ENCODE assay signal across 17 cellular contexts in the genomic region with DNA sequence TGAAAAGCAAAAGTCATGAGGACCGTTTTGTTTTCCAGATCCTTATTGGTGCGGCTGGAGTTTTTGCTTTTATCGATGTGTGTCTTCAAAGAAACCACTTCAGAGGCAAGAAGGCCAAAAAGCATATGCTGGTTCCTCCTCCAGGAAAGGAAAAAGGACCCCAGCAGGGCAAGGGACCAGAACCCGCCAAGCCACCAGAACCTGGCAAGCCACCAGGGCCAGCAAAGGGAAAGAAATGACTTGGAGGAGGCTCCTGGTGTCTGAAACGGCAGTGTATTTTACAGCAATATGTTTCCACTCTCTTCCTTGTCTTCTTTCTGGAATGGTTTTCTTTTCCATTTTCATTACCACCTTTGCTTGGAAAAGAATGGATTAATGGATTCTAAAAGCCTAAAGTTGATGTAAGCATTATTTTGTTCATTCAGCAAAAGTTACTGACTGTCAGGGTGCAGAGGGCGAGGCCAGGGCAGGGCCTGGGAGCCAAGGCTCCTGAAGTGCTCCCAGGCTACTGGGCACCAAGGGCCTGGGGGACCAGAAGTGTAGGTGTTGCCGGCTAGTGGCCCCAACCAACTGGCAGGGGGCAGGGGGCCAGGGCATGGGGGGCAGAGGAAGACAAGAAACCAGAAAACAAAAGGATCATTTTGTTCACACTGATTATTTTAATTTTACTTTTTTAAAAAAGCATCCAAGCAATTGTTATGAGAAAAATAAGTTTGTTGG. TPM values are rescaled to one million over a fixed set of nuclear protein-coding genes. Genes with fewer than 3 reads are reported as not detected.
A peak's percentile ranks its signal among the peaks of the same experiment; 100 is the strongest.
DNase-seq lines count a peak whose midpoint lies in the region; ATAC-seq and TF ChIP-seq lines count a peak whose summit lies in the region.
"Had no signal": no experiment of that assay in that cellular context is flagged by ENCODE, and none has a peak within 500 bp of the region (broad histone marks: within the 10 kb centered on the region; RNA-seq: fewer than 3 reads in every experiment).

No MANE protein-coding gene starts in this region.

- no peaks in the 10 kb centered on the region for H3K27me3 Mint-ChIP-seq in activated CD4-positive, alpha-beta T cell treated with anti-CD3 and anti-CD28 coated beads, Interleukin-2, amount 10 ng/mL, durations not matched to agents 7 days and 5 days
- H3K27me3 Mint-ChIP-seq in activated naive CD8-positive, alpha-beta T cell treated with anti-CD3 and anti-CD28 coated beads for 36 hours = peaks cover 6% of the 10 kb centered on the region
- peaks cover 0 to 2% of the 10 kb centered on the region in 2 donors for H3K27me3 Mint-ChIP-seq in natural killer cell (ENCODE audit: low read depth in 2 of 2)

- H3K9me3 Mint-ChIP-seq in activated CD4-positive, alpha-beta T cell treated with anti-CD3 and anti-CD28 coated beads, Interleukin-2, amount 10 ng/mL, durations not matched to agents 7 days and 5 days = no peaks in the 10 kb centered on the region
- H3K9me3 Mint-ChIP-seq in activated naive CD8-positive, alpha-beta T cell treated with anti-CD3 and anti-CD28 coated beads for 36 hours = no peaks in the 10 kb centered on the region
- H3K9me3 Mint-ChIP-seq in natural killer cell = no peaks in the 10 kb centered on the region

- H3K27ac Mint-ChIP-seq in activated CD4-positive, alpha-beta T cell treated with anti-CD3 and anti-CD28 coated beads, Interleukin-2, amount 10 ng/mL, durations not matched to agents 7 days and 5 days = peak overlapping the region; percentile 36
- H3K27ac Mint-ChIP-seq in activated naive CD8-positive, alpha-beta T cell treated with anti-CD3 and anti-CD28 coated beads for 36 hours = no peak overlapping the region
- H3K27ac Mint-ChIP-seq in natural killer cell = no peak overlapping the region

- H3K9me3 ChIP-seq in neutrophil (no peaks in the 10 kb centered on the region), sigmoid colon (no peaks in the 10 kb centered on the region)
- H3K9me3 ChIP-seq: pancreas had no signal

- H3K4me3 ChIP-seq in neutrophil (ENCODE audit: low read depth in 1 of 2, low read length in 1 of 2) = peak overlapping the region; percentile 69 to 79
- H3K4me3 ChIP-seq in sigmoid colon = no peak overlapping the region
- H3K4me3 ChIP-seq: pancreas had no signal

- H3K27me3 ChIP-seq in neutrophil (no peaks in the 10 kb centered on the region), sigmoid colon (no peaks in the 10 kb centered on the region)
- H3K27me3 ChIP-seq: pancreas had no signal

- H3K4me1 Mint-ChIP-seq in activated CD4-positive, alpha-beta T cell treated with anti-CD3 and anti-CD28 coated beads, Interleukin-2, amount 10 ng/mL, durations not matched to agents 7 days and 5 days = peaks cover 53% of the 10 kb centered on the region
- H3K4me1 Mint-ChIP-seq in activated naive CD8-positive, alpha-beta T cell treated with anti-CD3 and anti-CD28 coated beads for 36 hours = peaks cover 33% of the 10 kb centered on the region
- peaks cover 16 to 17% of the 10 kb centered on the region in 2 donors for H3K4me1 Mint-ChIP-seq in natural killer cell

- intact Hi-C loops in natural killer cell (cut with micrococcal nuclease) = loop anchor here (5.0 kb wide), 1 partner anchor 71 kb away; no protein-coding TSS in a partner anchor
- intact Hi-C loops in sigmoid colon (cut with DNase I) = no loop called here

- TF ChIP-seq CTCF in neutrophil (IDR thresholded peaks at IDR 0.05) (no peak), natural killer cell (IDR thresholded peaks at IDR 0.05) (no peak), sigmoid colon (IDR thresholded peaks at IDR 0.05) (no peak)

- no peak for DNase-seq in activated CD4-positive, alpha-beta T cell treated with anti-CD3 and anti-CD28 coated beads, Interleukin-2, amount 10 ng/mL, durations not matched to agents 7 days and 5 days
- no peak for DNase-seq in activated CD4-positive, alpha-beta T cell treated with anti-CD3 and anti-CD28 coated beads for 4 hours
- DNase-seq in activated naive CD8-positive, alpha-beta T cell treated with anti-CD3 and anti-CD28 coated beads for 36 hours = no peak
- DNase-seq in natural killer cell = no peak
- DNase-seq in sigmoid colon = no peak
- DNase-seq: activated CD4-positive, alpha-beta T cell treated with anti-CD3 and anti-CD28 coated beads, Interleukin-2, amount 50 U/mL, for 1 hour; activated gamma-delta T cell; effector CD4-positive, alpha-beta T cell; foreskin melanocyte; NCI-H2029 treated with DMSO at 0.1 percent for 48 hours; NCI-H774; pancreas; stimulated activated CD4-positive, alpha-beta T cell treated with anti-CD3 and anti-CD28 coated beads, Interleukin-12 subunit alpha, Interleukin-12 subunit beta, amount 100 ng/mL, for 4 hours had no signal

- no peak for TF ChIP-seq POLR2A in sigmoid colon (IDR thresholded peaks at IDR 0.05)

- CTCF ChIA-PET in activated CD4-positive, alpha-beta T cell treated with anti-CD3 and anti-CD28 coated beads, Interleukin-2, amount 10 ng/mL, durations not matched to agents 7 days and 5 days (lab: Charles Lee) = interaction anchor here (1.3 kb wide), 2 partner anchors 11 to 63 kb away, joined by 4 to 7 read pairs; no protein-coding TSS in a partner anchor

- TF ChIP-seq EP300 in sigmoid colon (IDR thresholded peaks at IDR 0.05) = no peak

- no peak for ATAC-seq in natural killer cell
- ATAC-seq: pancreas had no signal

- H3K27ac ChIP-seq in neutrophil (peak overlapping the region; percentile 90), sigmoid colon (peak overlapping the region in 1 of 4 donors; percentile 34)
- H3K27ac ChIP-seq: pancreas had no signal

- no peak overlapping the region for H3K4me3 Mint-ChIP-seq in activated CD4-positive, alpha-beta T cell treated with anti-CD3 and anti-CD28 coated beads, Interleukin-2, amount 10 ng/mL, durations not matched to agents 7 days and 5 days
- H3K4me3 Mint-ChIP-seq in activated naive CD8-positive, alpha-beta T cell treated with anti-CD3 and anti-CD28 coated beads for 36 hours = peak overlapping the region; percentile 62
- no peak overlapping the region for H3K4me3 Mint-ChIP-seq in natural killer cell

- H3K36me3 ChIP-seq in neutrophil (peaks cover 21% of the 10 kb centered on the region), sigmoid colon (no peaks in the 10 kb centered on the region)
- H3K36me3 ChIP-seq: pancreas had no signal

- POLR2A ChIA-PET in activated CD4-positive, alpha-beta T cell treated with anti-CD3 and anti-CD28 coated beads, Interleukin-2, amount 10 ng/mL, durations not matched to agents 7 days and 5 days (lab: Charles Lee) = no interaction called here

- WGBS in sigmoid colon, 2 donors = 62 to 82% methylated on average over 7 of the region's 7 CpGs

- H3K4me1 ChIP-seq in neutrophil (ENCODE audit: control insufficient read depth in 1 of 2, insufficient read depth in 1 of 2, low read depth in 1 of 2, low read length in 1 of 2) = peaks cover 61 to 74% of the 10 kb centered on the region in 2 experiments
- no peaks in the 10 kb centered on the region for H3K4me1 ChIP-seq in sigmoid colon
- H3K4me1 ChIP-seq: pancreas had no signal

- no peaks in the 10 kb centered on the region for H3K36me3 Mint-ChIP-seq in activated CD4-positive, alpha-beta T cell treated with anti-CD3 and anti-CD28 coated beads, Interleukin-2, amount 10 ng/mL, durations not matched to agents 7 days and 5 days (ENCODE audit: low read depth)
- no peaks in the 10 kb centered on the region for H3K36me3 Mint-ChIP-seq in activated naive CD8-positive, alpha-beta T cell treated with anti-CD3 and anti-CD28 coated beads for 36 hours
- H3K36me3 Mint-ChIP-seq in natural killer cell = no peaks in the 10 kb centered on the region

RNA-seq across cellular contexts. Expression of a gene that starts 8.8 kb away (rescaled TPM):
- total RNA-seq in activated CD4-positive, alpha-beta T cell treated with anti-CD3 and anti-CD28 coated beads, Interleukin-2, amount 10 ng/mL, durations not matched to agents 7 days and 5 days = under 1 TPM; 0.73 to 0.97 TPM
- not detected for total RNA-seq in activated naive CD8-positive, alpha-beta T cell treated with anti-CD3 and anti-CD28 coated beads for 36 hours
- total RNA-seq in natural killer cell (1 to 10 TPM in 1 of 3 donors, under 1 TPM in 2; 0.61 to 1.6 (median 0.82) TPM), sigmoid colon (under 1 TPM in 1 of 4 donors, not detected in 3; 0.33 TPM)
- not detected for polyA plus RNA-seq in sigmoid colon
- total RNA-seq: A673, lung microvascular endothelial cell, MCF 10A had no signal

RNA-seq across cellular contexts. Expression of a gene that starts 16.5 kb away (rescaled TPM):
- 100 to 1,000 TPM; 100 to 107 TPM for total RNA-seq in activated CD4-positive, alpha-beta T cell treated with anti-CD3 and anti-CD28 coated beads, Interleukin-2, amount 10 ng/mL, durations not matched to agents 7 days and 5 days
- total RNA-seq in activated naive CD8-positive, alpha-beta T cell treated with anti-CD3 and anti-CD28 coated beads for 36 hours = 10 to 100 TPM; 55.1 to 60.5 TPM
- total RNA-seq in natural killer cell = 10 to 100 TPM; 68.2 to 86.4 (median 85.0) TPM
- total RNA-seq in sigmoid colon = 10 to 100 TPM; 12.5 to 18.8 (median 17.3) TPM
- 10 to 100 TPM in 2 of 3 donors, 1 to 10 TPM in 1; 8.6 to 15.5 (median 10.2) TPM for polyA plus RNA-seq in sigmoid colon

RNA-seq across cellular contexts. Expression of a gene that starts 21.8 kb away (rescaled TPM):
- total RNA-seq in activated CD4-positive, alpha-beta T cell treated with anti-CD3 and anti-CD28 coated beads, Interleukin-2, amount 10 ng/mL, durations not matched to agents 7 days and 5 days = 10 to 100 TPM; 12.3 to 15.3 TPM
- 1 to 10 TPM; 2.8 to 5.9 TPM for total RNA-seq in activated naive CD8-positive, alpha-beta T cell treated with anti-CD3 and anti-CD28 coated beads for 36 hours
- total RNA-seq in natural killer cell (1 to 10 TPM; 4.4 to 8.5 (median 7.8) TPM), sigmoid colon (1 to 10 TPM in 3 of 4 donors, under 1 TPM in 1; 0.71 to 3.0 (median 1.6) TPM)
- under 1 TPM in 1 of 3 donors, not detected in 2; 0.85 TPM for polyA plus RNA-seq in sigmoid colon

RNA-seq across cellular contexts. Expression of a gene that starts 35.7 kb away (rescaled TPM):
- total RNA-seq in activated CD4-positive, alpha-beta T cell treated with anti-CD3 and anti-CD28 coated beads, Interleukin-2, amount 10 ng/mL, durations not matched to agents 7 days and 5 days = 100 to 1,000 TPM; 124 to 132 TPM
- 100 to 1,000 TPM in 1 of 2 experiments, 10 to 100 TPM in 1; 93.0 to 103 TPM for total RNA-seq in activated naive CD8-positive, alpha-beta T cell treated with anti-CD3 and anti-CD28 coated beads for 36 hours
- 10 to 100 TPM; 48.0 to 69.7 (median 54.6) TPM for total RNA-seq in natural killer cell
- 10 to 100 TPM; 24.1 to 53.6 (median 37.3) TPM for total RNA-seq in sigmoid colon
- 10 to 100 TPM; 40.2 to 57.4 (median 48.6) TPM for polyA plus RNA-seq in sigmoid colon

RNA-seq across cellular contexts. Expression of a gene that starts 38.1 kb away (rescaled TPM):
- total RNA-seq in activated CD4-positive, alpha-beta T cell treated with anti-CD3 and anti-CD28 coated beads, Interleukin-2, amount 10 ng/mL, durations not matched to agents 7 days and 5 days = 1 to 10 TPM; 7.4 to 9.3 TPM
- total RNA-seq in activated naive CD8-positive, alpha-beta T cell treated with anti-CD3 and anti-CD28 coated beads for 36 hours = 1 to 10 TPM; 5.6 to 6.9 TPM
- total RNA-seq in natural killer cell (10 to 100 TPM; 18.8 to 25.8 (median 25.1) TPM), sigmoid colon (10 to 100 TPM; 17.6 to 32.7 (median 22.2) TPM)
- polyA plus RNA-seq in sigmoid colon = 10 to 100 TPM in 2 of 3 donors, 1 to 10 TPM in 1; 9.6 to 15.0 (median 11.6) TPM

Comparison
In these comparisons a context has a peak if more than half of its experiments do, and no peak if none do; other contexts are left out.
1. H3K4me3 ChIP-seq: peak in neutrophil (2 of 2); none in sigmoid colon (0 of 4).